Comparison of ENCODE assay signal across 9 cellular contexts in genomic region chr6:36677753-36678487, GRCh38. TPM values are rescaled to one million over a fixed set of nuclear protein-coding genes. Genes with fewer than 3 reads are reported as not detected.
A peak's percentile ranks its signal among the peaks of the same experiment; 100 is the strongest.
DNase-seq lines count a peak whose midpoint lies in the region; ATAC-seq and TF ChIP-seq lines count a peak whose summit lies in the region.
"Had no signal": no experiment of that assay in that cellular context is flagged by ENCODE, and none has a peak within 500 bp of the region (broad histone marks: within the 10 kb centered on the region; RNA-seq: fewer than 3 reads in every experiment).

No MANE protein-coding gene starts in this region.

- no TSS peak for BruUV-seq in Calu3 (replicated peaks; lab: Mats Ljungman, UMichigan)

- no peak for TF ChIP-seq CTCF in Calu3 (IDR thresholded peaks at IDR 0.05; ENCODE audit: unreplicated experiment)
- TF ChIP-seq CTCF in nephron (IDR thresholded peaks at IDR 0.05; ENCODE audit: unreplicated experiment in 3 of 3), result no peak

- H3K4me3 Mint-ChIP-seq in Calu3 (ENCODE audit: low read depth, unreplicated experiment), result peak overlapping the region; percentile 99
- H3K4me3 Mint-ChIP-seq in dendritic cell treated with granulocyte-macrophage colony-stimulating factor and Interleukin-4, amounts not matched to agents 40 ng/mL and 50 ng/mL, for 4 days, result peak overlapping the region; percentile 99
- peak overlapping the region; percentile 81 to 95 (median 88) for H3K4me3 Mint-ChIP-seq in nephron

- H3K9me3 Mint-ChIP-seq in Calu3 (ENCODE audit: low read depth, unreplicated experiment) (no peaks in the 10 kb centered on the region), nephron (no peaks in the 10 kb centered on the region)
- H3K9me3 Mint-ChIP-seq in dendritic cell treated with granulocyte-macrophage colony-stimulating factor and Interleukin-4, amounts not matched to agents 40 ng/mL and 50 ng/mL, for 4 days, result no peaks in the 10 kb centered on the region

- intact Hi-C loops in Calu3 (cut with micrococcal nuclease; ENCODE audit: unreplicated experiment), result loop anchor here (2.0 kb wide), 1 partner anchor 55 kb away; no protein-coding TSS in a partner anchor
- intact Hi-C loops in dendritic cell treated with granulocyte-macrophage colony-stimulating factor and Interleukin-4, amounts not matched to agents 40 ng/mL and 50 ng/mL, for 4 days (cut with micrococcal nuclease), result loop anchor here (1.0 kb wide), 3 partner anchors 27 to 55 kb away; no protein-coding TSS in a partner anchor

- ATAC-seq in HG02759 (IDR thresholded peaks at IDR 0.05; ENCODE audit: unreplicated experiment) (no peak), HG02588 (IDR thresholded peaks at IDR 0.05; ENCODE audit: unreplicated experiment) (no peak)

- H3K27ac Mint-ChIP-seq in Calu3 (ENCODE audit: unreplicated experiment), result peak overlapping the region; percentile 85
- peak overlapping the region; percentile 99 for H3K27ac Mint-ChIP-seq in dendritic cell treated with granulocyte-macrophage colony-stimulating factor and Interleukin-4, amounts not matched to agents 40 ng/mL and 50 ng/mL, for 4 days
- H3K27ac Mint-ChIP-seq in nephron, result peak overlapping the region; percentile 82 to 89 (median 88)

- DNase-seq in Calu3, result no peak
- DNase-seq in NCI-H146 (lab: John Stamatoyannopoulos, UW), result peak; percentile 8
- no peak for DNase-seq in NOMO-1 (lab: John Stamatoyannopoulos, UW; ENCODE audit: unreplicated experiment in 2 of 2)
- DNase-seq in cerebellum (ENCODE audit: low spot score), result no peak

- H3K27me3 Mint-ChIP-seq in Calu3 (ENCODE audit: unreplicated experiment) (no peaks in the 10 kb centered on the region), nephron (ENCODE audit: low read depth) (peaks cover 31% of the 10 kb centered on the region)
- H3K27me3 Mint-ChIP-seq in dendritic cell treated with granulocyte-macrophage colony-stimulating factor and Interleukin-4, amounts not matched to agents 40 ng/mL and 50 ng/mL, for 4 days, result no peaks in the 10 kb centered on the region

- CTCF ChIA-PET in Calu3 (lab: Charles Lee), result interaction anchor here (0.7 to 1.1 kb wide), 6 partner anchors 11 to 61 kb away, joined by 3 to 4 read pairs (median 4); no protein-coding TSS in a partner anchor

- H3K36me3 Mint-ChIP-seq in Calu3 (ENCODE audit: insufficient read depth, unreplicated experiment) (peaks cover 51% of the 10 kb centered on the region), nephron (ENCODE audit: low read depth) (no peaks in the 10 kb centered on the region)
- H3K36me3 Mint-ChIP-seq in dendritic cell treated with granulocyte-macrophage colony-stimulating factor and Interleukin-4, amounts not matched to agents 40 ng/mL and 50 ng/mL, for 4 days (ENCODE audit: low read depth), result peaks cover 44% of the 10 kb centered on the region

- peaks cover 59% of the 10 kb centered on the region for H3K4me1 Mint-ChIP-seq in Calu3 (ENCODE audit: low read depth, unreplicated experiment)
- H3K4me1 Mint-ChIP-seq in dendritic cell treated with granulocyte-macrophage colony-stimulating factor and Interleukin-4, amounts not matched to agents 40 ng/mL and 50 ng/mL, for 4 days (ENCODE audit: low read depth), result peaks cover 65% of the 10 kb centered on the region
- H3K4me1 Mint-ChIP-seq in nephron, result peaks cover 50% of the 10 kb centered on the region

RNA-seq across cellular contexts. Expression of gene CDKN1A, which starts 0.6 kb away (rescaled TPM):
- total RNA-seq in Calu3 (2022), result 26.5 and 33.7 TPM in 2 replicates
- 2.2 TPM for total RNA-seq in cerebellum

RNA-seq across cellular contexts. Expression of gene RAB44, which starts 19.7 kb away (rescaled TPM):
- not detected in 2 replicates for total RNA-seq in Calu3 (2022)
- not detected for total RNA-seq in cerebellum
- total RNA-seq: LHCN-M2 had no signal
